In the genomic region with DNA sequence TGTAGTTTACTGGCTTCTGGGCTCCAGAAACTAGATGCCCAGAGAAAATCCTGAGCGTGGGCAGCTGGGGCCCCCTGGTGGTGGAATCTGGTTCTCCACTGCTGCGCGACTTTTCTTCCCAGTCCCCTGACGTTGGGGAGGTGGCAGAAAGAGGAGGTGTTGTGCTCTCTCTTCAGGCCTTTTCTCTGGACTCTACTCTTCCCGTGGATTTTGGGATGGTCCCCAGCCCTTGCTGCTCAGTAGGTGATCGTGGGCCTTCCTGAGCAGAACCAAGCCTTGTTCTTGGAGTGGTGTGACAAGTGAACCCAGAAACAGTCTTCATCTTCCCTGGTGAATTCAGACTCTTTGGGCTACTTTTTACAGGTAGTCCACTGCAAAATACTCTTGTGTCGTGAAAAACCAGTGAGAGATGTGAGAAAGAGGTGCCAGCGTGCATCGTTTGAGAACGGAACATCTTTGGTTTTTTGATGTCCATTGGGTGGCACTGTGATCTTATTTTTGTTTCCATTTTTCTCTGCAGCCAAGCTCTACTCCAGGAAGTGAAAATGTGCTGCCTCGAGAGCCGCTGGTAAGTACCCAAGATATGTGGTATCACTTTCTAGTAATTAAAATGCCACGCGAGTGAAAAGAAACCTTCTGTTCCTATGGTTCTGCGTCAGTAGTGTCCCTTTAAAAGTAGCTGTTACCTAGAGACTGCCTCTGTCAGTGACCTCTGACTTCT, we compare ENCODE assay signal across 1 cellular context.
A peak's percentile ranks its signal among the peaks of the same experiment; 100 is the strongest.
TF ChIP-seq lines count a peak whose summit lies in the region.

No MANE protein-coding gene starts in this region.

TF ChIP-seq in HEK293, 187 proteins besides CTCF, POLR2A, EP300 and RAD21 (continued from another document):
- TF ChIP-seq MEIS1 (CRISPR knock-in tag; IDR thresholded peaks at IDR 0.05; ENCODE audit: borderline replicate concordance): no peak
- no peak for TF ChIP-seq ZBTB26 (tag by site-specific recombination; optimal IDR thresholded peaks at IDR 0.05)
- no peak for TF ChIP-seq ZSCAN16 (tag by site-specific recombination; IDR thresholded peaks at IDR 0.05)
- TF ChIP-seq ZNF280D (tag by site-specific recombination; IDR thresholded peaks at IDR 0.05): no peak
- 0 out of 2 replicates have a peak, but pooled peaks have one; percentile 15 for TF ChIP-seq ZEB2 (tag by site-specific recombination; IDR thresholded peaks at IDR 0.05)
- peak; percentile 35; the same call in 1 of the 2 replicates for TF ChIP-seq ZBTB17 (tag by site-specific recombination; IDR thresholded peaks at IDR 0.05)
- TF ChIP-seq ZNF202 (tag by site-specific recombination; IDR thresholded peaks at IDR 0.05; ENCODE audit: borderline replicate concordance): no peak
- TF ChIP-seq ZNF404 (tag by site-specific recombination; IDR thresholded peaks at IDR 0.05): no peak
- TF ChIP-seq MYNN (tag by site-specific recombination; IDR thresholded peaks at IDR 0.05; ENCODE audit: borderline replicate concordance): no peak
- TF ChIP-seq PRDM1 (tag by site-specific recombination; IDR thresholded peaks at IDR 0.05): peak; percentile 48; the same call in 1 of the 2 replicates
- no peak for TF ChIP-seq TRIM28 (IDR thresholded peaks at IDR 0.05; ENCODE audit: borderline replicate concordance, low read length)
- no peak for TF ChIP-seq OSR2 (tag by site-specific recombination; IDR thresholded peaks at IDR 0.05)
- no peak for TF ChIP-seq ZBTB1 (tag by site-specific recombination; IDR thresholded peaks at IDR 0.05)
- 0 out of 2 replicates have a peak, but pooled peaks have one; percentile 14 for TF ChIP-seq EGR2 (tag by site-specific recombination; IDR thresholded peaks at IDR 0.05; ENCODE audit: low read depth)
- no peak for TF ChIP-seq ZNF707 (tag by site-specific recombination; IDR thresholded peaks at IDR 0.05)
- TF ChIP-seq ZNF660 (tag by site-specific recombination; IDR thresholded peaks at IDR 0.05): peak; percentile 79; the same call in 1 of the 2 replicates
- TF ChIP-seq ZBTB7A (tag by site-specific recombination; IDR thresholded peaks at IDR 0.05; ENCODE audit: low read depth): no peak
- no peak for TF ChIP-seq ZNF133 (tag by site-specific recombination; IDR thresholded peaks at IDR 0.05)
- no peak for TF ChIP-seq ZNF223 (tag by site-specific recombination; IDR thresholded peaks at IDR 0.05)
- no peak for TF ChIP-seq ZNF76 (tag by site-specific recombination; IDR thresholded peaks at IDR 0.05; ENCODE audit: borderline replicate concordance, low read depth)
- TF ChIP-seq ZNF558 (tag by site-specific recombination; IDR thresholded peaks at IDR 0.05): no peak
- 0 out of 2 replicates have a peak, but pooled peaks have one; percentile 29 for TF ChIP-seq ZFHX2 (tag by site-specific recombination; conservative IDR thresholded peaks at IDR 0.05)
- TF ChIP-seq, protein P1, sequence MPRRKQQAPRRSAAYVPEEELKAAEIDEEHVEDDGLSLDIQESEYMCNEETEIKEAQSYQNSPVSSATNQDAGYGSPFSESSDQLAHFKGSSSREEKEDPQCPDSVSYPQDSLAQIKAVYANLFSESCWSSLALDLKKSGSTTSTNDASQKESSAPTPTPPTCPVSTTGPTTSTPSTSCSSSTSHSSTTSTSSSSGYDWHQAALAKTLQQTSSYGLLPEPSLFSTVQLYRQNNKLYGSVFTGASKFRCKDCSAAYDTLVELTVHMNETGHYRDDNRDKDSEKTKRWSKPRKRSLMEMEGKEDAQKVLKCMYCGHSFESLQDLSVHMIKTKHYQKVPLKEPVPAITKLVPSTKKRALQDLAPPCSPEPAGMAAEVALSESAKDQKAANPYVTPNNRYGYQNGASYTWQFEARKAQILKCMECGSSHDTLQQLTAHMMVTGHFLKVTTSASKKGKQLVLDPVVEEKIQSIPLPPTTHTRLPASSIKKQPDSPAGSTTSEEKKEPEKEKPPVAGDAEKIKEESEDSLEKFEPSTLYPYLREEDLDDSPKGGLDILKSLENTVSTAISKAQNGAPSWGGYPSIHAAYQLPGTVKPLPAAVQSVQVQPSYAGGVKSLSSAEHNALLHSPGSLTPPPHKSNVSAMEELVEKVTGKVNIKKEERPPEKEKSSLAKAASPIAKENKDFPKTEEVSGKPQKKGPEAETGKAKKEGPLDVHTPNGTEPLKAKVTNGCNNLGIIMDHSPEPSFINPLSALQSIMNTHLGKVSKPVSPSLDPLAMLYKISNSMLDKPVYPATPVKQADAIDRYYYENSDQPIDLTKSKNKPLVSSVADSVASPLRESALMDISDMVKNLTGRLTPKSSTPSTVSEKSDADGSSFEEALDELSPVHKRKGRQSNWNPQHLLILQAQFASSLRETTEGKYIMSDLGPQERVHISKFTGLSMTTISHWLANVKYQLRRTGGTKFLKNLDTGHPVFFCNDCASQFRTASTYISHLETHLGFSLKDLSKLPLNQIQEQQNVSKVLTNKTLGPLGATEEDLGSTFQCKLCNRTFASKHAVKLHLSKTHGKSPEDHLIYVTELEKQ (tag by site-specific recombination; IDR thresholded peaks at IDR 0.05; ENCODE audit: borderline replicate concordance): no peak
- TF ChIP-seq ZNF654 (tag by site-specific recombination; IDR thresholded peaks at IDR 0.05; ENCODE audit: low read depth): peak; percentile 72
- TF ChIP-seq SCRT1 (tag by site-specific recombination; IDR thresholded peaks at IDR 0.05; ENCODE audit: borderline replicate concordance): no peak
- TF ChIP-seq ZNF23 (tag by site-specific recombination; IDR thresholded peaks at IDR 0.05; ENCODE audit: borderline replicate concordance): no peak
- TF ChIP-seq ZNF830 (tag by site-specific recombination; IDR thresholded peaks at IDR 0.05; ENCODE audit: low read depth): no peak
- no peak for TF ChIP-seq ZNF366 (tag by site-specific recombination; conservative IDR thresholded peaks at IDR 0.05)
- no peak for TF ChIP-seq YY2 (tag by site-specific recombination; IDR thresholded peaks at IDR 0.05)
- no peak for TF ChIP-seq ZNF214 (tag by site-specific recombination; IDR thresholded peaks at IDR 0.05; ENCODE audit: borderline replicate concordance)
- no peak for TF ChIP-seq ZNF701 (tag by site-specific recombination; IDR thresholded peaks at IDR 0.05)
- TF ChIP-seq ZNF677 (tag by site-specific recombination; IDR thresholded peaks at IDR 0.05): no peak
